In the genomic region with DNA sequence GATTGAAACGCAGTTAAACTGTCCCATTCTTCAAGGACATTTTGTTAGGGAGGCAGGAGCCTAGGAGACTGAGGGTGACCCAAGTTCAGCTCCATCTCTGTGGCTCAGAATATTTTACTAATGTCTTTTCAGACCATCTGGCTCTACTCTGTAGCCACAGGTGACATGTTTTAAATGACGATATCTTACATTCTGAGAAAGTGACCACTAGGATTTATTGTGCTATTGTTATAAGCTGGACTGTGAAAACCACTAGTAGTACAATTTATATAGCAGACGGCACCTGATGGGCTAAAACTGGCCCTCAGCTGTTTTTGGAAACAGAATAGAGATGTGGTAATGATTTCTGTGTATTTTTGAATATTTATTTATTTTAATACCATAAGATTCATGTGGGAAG, we compare ENCODE assay signal across 22 cellular contexts.
"Had no signal": no experiment of that assay in that cellular context is flagged by ENCODE, and none has a peak within 500 bp of the region (broad histone marks: within the 10 kb centered on the region; RNA-seq: fewer than 3 reads in every experiment).

No MANE protein-coding gene starts in this region.

- ATAC-seq: K562, SK-N-SH treated with all-trans-retinoic acid at 6 μM for 48 hours had no signal

- H3K27me3 ChIP-seq: Peyer's patch, SJCRH30 had no signal

- H3K27ac ChIP-seq: HL-60, KMS-11, Peyer's patch, SJCRH30 had no signal

- H3K4me3 ChIP-seq: K562, Peyer's patch, SJCRH30 had no signal

- H3K9me3 Mint-ChIP-seq: IgD-negative memory B cell had no signal

- H3K36me3 ChIP-seq: Peyer's patch, SJCRH30 had no signal

- H3K27ac Mint-ChIP-seq: IgD-negative memory B cell had no signal

- H3K4me2 ChIP-seq: KMS-11 had no signal

- H3K4me3 Mint-ChIP-seq: IgD-negative memory B cell had no signal

- DNase-seq: Kasumi-1, MM.1S, NCI-H1092 treated with DMSO at 0.1 percent for 48 hours, NCI-H1436, NCI-H187, NCI-H2029, NCI-H2081 treated with DMSO at 0.1 percent for 48 hours, NCI-H2171, NCI-H226, NCI-H446, NCI-H510A, NCI-H524 treated with DMSO at 0.1 percent for 48 hours, NCI-H69, NCI-H774, Peyer's patch, SHP77 treated with DMSO at 0.1 percent for 48 hours, SJCRH30 had no signal

- H3K9me3 ChIP-seq: Peyer's patch, SJCRH30 had no signal

- H3K9ac ChIP-seq: KMS-11 had no signal
